Comparison of ENCODE assay signal across 18 cellular contexts in genomic region chr13:110163020-110163658, GRCh38.
"Had no signal": no experiment of that assay in that cellular context is flagged by ENCODE, and none has a peak within 500 bp of the region (broad histone marks: within the 10 kb centered on the region; RNA-seq: fewer than 3 reads in every experiment).

No MANE protein-coding gene starts in this region.

- H3K36me3 Mint-ChIP-seq: activated naive CD8-positive, alpha-beta T cell treated with anti-CD3 and anti-CD28 coated beads for 36 hours had no signal

- H3K4me3 ChIP-seq: body of pancreas, dorsolateral prefrontal cortex, prostate gland, right lobe of liver, stomach had no signal

- DNase-seq: activated CD4-positive, alpha-beta T cell treated with anti-CD3 and anti-CD28 coated beads, Interleukin-2, amount 50 U/mL, for 48 hours; activated naive CD8-positive, alpha-beta T cell treated with anti-CD3 and anti-CD28 coated beads for 36 hours; amygdala; caudate nucleus; dorsolateral prefrontal cortex; foreskin melanocyte; glutamatergic neuron; hippocampal formation; mammary epithelial cell; small intestine; stimulated activated CD4-positive, alpha-beta T cell treated with anti-CD3 and anti-CD28 coated beads, Interleukin-4, amount 100 ng/mL, for 1 hour; stomach; T-helper 17 cell had no signal

- H3K4me1 ChIP-seq: prostate gland, right lobe of liver had no signal

- H3K36me3 ChIP-seq: right lobe of liver had no signal

- ATAC-seq: body of pancreas, right lobe of liver, T-helper 17 cell had no signal

- H3K4me1 Mint-ChIP-seq: activated naive CD8-positive, alpha-beta T cell treated with anti-CD3 and anti-CD28 coated beads for 36 hours had no signal

- H3K27ac ChIP-seq: body of pancreas, dorsolateral prefrontal cortex, prostate gland, right lobe of liver had no signal

- H3K27ac Mint-ChIP-seq: activated naive CD8-positive, alpha-beta T cell treated with anti-CD3 and anti-CD28 coated beads for 36 hours; activated T-helper 1 cell treated with anti-CD3 and anti-CD28 coated beads, Interleukin-12 subunit alpha, Interleukin-12 subunit beta, Interleukin-2, Interleukin-4 antibody, amounts not matched to agents 30 ng/mL and 10 ng/mL and 1 ng/mL, durations not matched to agents 14 hours and 24 hours and 36 hours; T-helper 17 cell; type B pancreatic cell had no signal

- H3K4me3 Mint-ChIP-seq: activated naive CD8-positive, alpha-beta T cell treated with anti-CD3 and anti-CD28 coated beads for 36 hours; activated T-helper 1 cell treated with anti-CD3 and anti-CD28 coated beads, Interleukin-12 subunit alpha, Interleukin-12 subunit beta, Interleukin-2, Interleukin-4 antibody, amounts not matched to agents 30 ng/mL and 10 ng/mL and 1 ng/mL, durations not matched to agents 14 hours and 24 hours and 36 hours; T-helper 17 cell; type B pancreatic cell had no signal

- H3K27me3 Mint-ChIP-seq: type B pancreatic cell had no signal

- H3K9me3 Mint-ChIP-seq: activated naive CD8-positive, alpha-beta T cell treated with anti-CD3 and anti-CD28 coated beads for 36 hours; activated T-helper 1 cell treated with anti-CD3 and anti-CD28 coated beads, Interleukin-12 subunit alpha, Interleukin-12 subunit beta, Interleukin-2, Interleukin-4 antibody, amounts not matched to agents 30 ng/mL and 10 ng/mL and 1 ng/mL, durations not matched to agents 14 hours and 24 hours and 36 hours; type B pancreatic cell had no signal

- H3K9me3 ChIP-seq: body of pancreas, prostate gland, right lobe of liver, stomach had no signal

- H3K27me3 ChIP-seq: body of pancreas, right lobe of liver, stomach had no signal
